23 cellular contexts compared by ENCODE assay signal in the genomic region with DNA sequence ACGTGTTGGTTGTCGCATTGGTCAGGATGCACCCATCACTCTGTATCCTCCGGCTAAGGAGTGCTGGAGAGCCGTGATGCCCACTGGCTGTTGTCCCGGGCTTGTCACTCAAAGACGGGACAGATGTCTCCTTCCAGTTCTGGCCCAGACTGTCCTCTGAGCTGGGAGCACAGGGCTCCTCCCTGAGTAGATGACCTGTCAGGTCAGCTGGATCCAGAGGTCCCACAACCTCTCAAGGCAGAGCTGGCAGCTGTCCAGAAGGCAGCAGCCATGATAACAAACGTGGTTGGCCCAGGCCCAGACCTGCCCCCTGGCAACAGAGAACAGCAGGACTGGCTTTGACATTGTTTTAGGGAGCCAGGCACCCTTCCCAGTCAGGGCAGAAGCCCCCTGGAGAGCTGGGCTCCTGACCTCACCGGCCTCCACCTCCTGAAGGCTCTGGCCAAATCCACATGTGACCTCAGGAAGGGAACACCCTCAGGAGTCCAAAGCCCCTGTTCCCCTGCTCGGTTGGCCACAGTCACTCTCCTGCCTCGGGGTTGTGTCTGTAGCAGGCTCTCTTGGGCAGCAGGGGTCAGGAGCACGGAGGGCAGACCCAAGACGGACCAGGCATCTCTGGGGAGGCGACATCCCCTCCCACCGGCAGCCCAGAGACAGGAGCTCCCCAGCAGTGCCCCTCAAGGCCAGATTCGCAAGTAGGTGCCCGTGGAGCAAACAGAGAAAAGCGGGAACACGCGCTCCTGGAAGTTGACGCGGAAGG. TPM values are rescaled to one million over a fixed set of nuclear protein-coding genes. Genes with fewer than 3 reads are reported as not detected.
DNase-seq lines count a peak whose midpoint lies in the region; ATAC-seq, FAIRE-seq and TF ChIP-seq lines count a peak whose summit lies in the region.
"Had no signal": no experiment of that assay in that cellular context is flagged by ENCODE, and none has a peak within 500 bp of the region (broad histone marks: within the 10 kb centered on the region; RNA-seq: fewer than 3 reads in every experiment).

No MANE protein-coding gene starts in this region.

- H3K4me1 Mint-ChIP-seq in activated naive CD4-positive, alpha-beta T cell treated with anti-CD3 and anti-CD28 coated beads for 36 hours (ENCODE audit: low read depth) = peaks cover 9% of the 10 kb centered on the region

- no peak for TF ChIP-seq CTCF in right atrium auricular region (IDR thresholded peaks at IDR 0.05)
- TF ChIP-seq CTCF in RWPE1 (conservative IDR thresholded peaks at IDR 0.05; ENCODE audit: low read depth) = no peak
- no peak for TF ChIP-seq CTCF in HepG2 (CRISPR knock-in tag; IDR thresholded peaks at IDR 0.05)

- TF ChIP-seq POLR2A in HepG2 (IDR thresholded peaks at IDR 0.05; ENCODE audit: insufficient read depth in 1 of 2, low read depth in 2 of 2, low read length in 2 of 2) = no peak

- no peak for TF ChIP-seq RAD21 in HepG2 (CRISPR knock-in tag; IDR thresholded peaks at IDR 0.05)

- H3K27me3 Mint-ChIP-seq in activated naive CD4-positive, alpha-beta T cell treated with anti-CD3 and anti-CD28 coated beads for 36 hours (ENCODE audit: low read depth) = peaks cover 4% of the 10 kb centered on the region

- H3K36me3 ChIP-seq in right atrium auricular region (no peaks in the 10 kb centered on the region), HepG2 (replicated peaks in 1 of 2; ENCODE audit: control insufficient read depth in 1 of 2, insufficient read depth in 2 of 2, low read length in 2 of 2) (no peaks in the 10 kb centered on the region)

- no peak for FAIRE-seq in HepG2 (lab: Jason Lieb, UNC)
- FAIRE-seq: A204.1, GM12892, GM19239, HTR-8/SVneo had no signal

- no peak overlapping the region for H3K4me3 Mint-ChIP-seq in activated naive CD4-positive, alpha-beta T cell treated with anti-CD3 and anti-CD28 coated beads for 36 hours

- 54% methylated on average over 10 of the region's 21 CpGs for WGBS in HepG2 (ENCODE audit: low lambda C conversion rate)

- no TSS peak for BruUV-seq in HepG2 (replicated peaks; lab: Mats Ljungman, UMichigan)

- peak overlapping the region; percentile 18 for H3K4me2 ChIP-seq in HepG2 (ENCODE audit: low read depth, low read length)

- ATAC-seq in Right ventricle myocardium superior (ENCODE audit: poor library complexity) (no peak), HepG2 (no peak)

- H3K27ac Mint-ChIP-seq in activated naive CD4-positive, alpha-beta T cell treated with anti-CD3 and anti-CD28 coated beads for 36 hours = no peak overlapping the region

- no peaks in the 10 kb centered on the region for H3K9me3 Mint-ChIP-seq in activated naive CD4-positive, alpha-beta T cell treated with anti-CD3 and anti-CD28 coated beads for 36 hours

- H3K27me3 ChIP-seq in right atrium auricular region (no peaks in the 10 kb centered on the region), HepG2 (ENCODE audit: control insufficient read depth in 1 of 2, insufficient read depth in 2 of 2, low read length in 2 of 2) (peaks cover 3 to 25% of the 10 kb centered on the region in 2 experiments)

- peaks cover 3% of the 10 kb centered on the region for H3K36me3 Mint-ChIP-seq in activated naive CD4-positive, alpha-beta T cell treated with anti-CD3 and anti-CD28 coated beads for 36 hours (ENCODE audit: low read depth)

- H3K9me3 ChIP-seq in right atrium auricular region = no peaks in the 10 kb centered on the region
- no peaks in the 10 kb centered on the region for H3K9me3 ChIP-seq in HepG2 (ENCODE audit: low read length)

- no peaks in the 10 kb centered on the region for H4K20me1 ChIP-seq in HepG2 (ENCODE audit: insufficient read depth, low read length)

- POLR2A ChIA-PET in RWPE1 (lab: Yijun Ruan, JAX; ENCODE audit: low non-redundant PET) = interaction anchor here (0.8 kb wide), 1 partner anchor 10 kb away, joined by 6 read pairs; a partner anchor contains a TSS
- POLR2A ChIA-PET in HepG2 (lab: Yijun Ruan, JAX) = interaction anchor here (7.2 kb wide), 1 partner anchor 10 kb away, joined by 104 read pairs; a partner anchor contains a TSS

- DNase-seq in Right ventricle myocardium superior (peak; percentile 67), right atrium auricular region (ENCODE audit: low spot score) (no peak), RWPE1 (ENCODE audit: low spot score) (no peak), HepG2 (ENCODE audit: low spot score) (no peak), RKO (ENCODE audit: low spot score) (no peak), HK-2 (ENCODE audit: unreplicated experiment) (no peak), NCI-H774 (lab: John Stamatoyannopoulos, UW) (no peak)
- no peak for DNase-seq in activated naive CD4-positive, alpha-beta T cell treated with anti-CD3 and anti-CD28 coated beads for 36 hours
- DNase-seq: C1 segment of cervical spinal cord, GF-D8, HCEC 1CT, NCI-H1417 treated with DMSO at 0.1 percent for 48 hours, NCI-H2029, NCI-H2171 treated with DMSO at 0.1 percent for 48 hours, NCI-H446 treated with DMSO at 0.1 percent for 48 hours, OCI-M1 had no signal

- in situ Hi-C loops in HepG2 (cut with HindIII; ENCODE audit: extremely low pct_ligation_motif_present, low pct_unique_long_range_greater_than_20kb) = no loop called here

- H2AFZ ChIP-seq in HepG2 (ENCODE audit: low read length) = no peak overlapping the region

- intact Hi-C loops in Right ventricle myocardium superior (cut with DNase I) = no loop called here
- intact Hi-C loops in HepG2 (cut with micrococcal nuclease; ENCODE audit: unreplicated experiment) = no loop called here
- intact Hi-C loops in activated naive CD4-positive, alpha-beta T cell treated with anti-CD3 and anti-CD28 coated beads for 36 hours (cut with micrococcal nuclease) = no loop called here

- no peak overlapping the region for H3K27ac ChIP-seq in right atrium auricular region
- H3K27ac ChIP-seq in RWPE1 = peak overlapping the region; percentile 59
- no peak overlapping the region for H3K27ac ChIP-seq in HepG2 (ENCODE audit: extremely low read length, insufficient read depth, low read length)
- H3K27ac ChIP-seq: HL-60, SK-N-MC had no signal

- no peaks in the 10 kb centered on the region for H3K79me2 ChIP-seq in HepG2 (ENCODE audit: insufficient read depth, low read length)

- H3K4me3 ChIP-seq in right atrium auricular region (no peak overlapping the region), HepG2 (replicated peaks in 1 of 3; ENCODE audit: insufficient read depth in 1 of 3, low read depth in 2 of 3, low read length in 3 of 3) (no peak overlapping the region; a peak in 1 of 6 replicates)
- H3K4me3 ChIP-seq: SK-N-MC had no signal

- TF ChIP-seq EP300 in HepG2 (IDR thresholded peaks at IDR 0.05; ENCODE audit: low read depth in 2 of 2, low read length in 2 of 2) = no peak
- no peak for TF ChIP-seq EP300 in HepG2 (CRISPR knock-in tag; IDR thresholded peaks at IDR 0.05; ENCODE audit: borderline replicate concordance)

- no peak overlapping the region for H3K9ac ChIP-seq in HepG2 (ENCODE audit: insufficient read depth, low read depth, low read length)

- CTCF ChIA-PET in RWPE1 (lab: Yijun Ruan, JAX) = interaction anchor here (1.2 kb wide), 1 partner anchor 9 kb away, joined by 4 read pairs; no protein-coding TSS in a partner anchor
- CTCF ChIA-PET in HepG2 (lab: Yijun Ruan, JAX; ENCODE audit: low intra/inter-chr PET ratio, low total read pairs) = no interaction called here
- CTCF ChIA-PET in activated naive CD4-positive, alpha-beta T cell treated with anti-CD3 and anti-CD28 coated beads for 36 hours (lab: Charles Lee) = no interaction called here

- H3K4me1 ChIP-seq in right atrium auricular region (peaks cover 0 to 22% of the 10 kb centered on the region in 2 donors), HepG2 (ENCODE audit: insufficient read depth, low read length) (peaks cover 28% of the 10 kb centered on the region)

RNA-seq across cellular contexts. Expression of a gene that starts 10.3 kb away (rescaled TPM):
- total RNA-seq in Right ventricle myocardium superior (10.8 TPM), right atrium auricular region (1 to 10 TPM; 4.1 to 7.7 TPM), HepG2 (2016; rRNA removed; fragmentation: Illumina TruSeq; extraction: Trizol) (not detected in 2 replicates)
- not detected in 2 replicates for total RNA-seq in HepG2 (2016; cell fraction: cytosol; rRNA removed; fragmentation: Illumina TruSeq; extraction: Trizol; ENCODE audit: low read depth)
- not detected in 2 replicates for total RNA-seq in HepG2 (2016; cell fraction: insoluble cytoplasmic fraction; rRNA removed; fragmentation: Illumina TruSeq; extraction: Trizol)
- not detected in 2 replicates for total RNA-seq in HepG2 (2016; cell fraction: membrane; rRNA removed; fragmentation: Illumina TruSeq; extraction: Trizol)
- not detected in 2 replicates for total RNA-seq in HepG2 (2016; cell fraction: nucleus; rRNA removed; fragmentation: Illumina TruSeq; extraction: Trizol)
- polyA plus RNA-seq in HepG2 (2011; rRNA removed) = 0.10 and 0.13 TPM in 2 replicates
- 0.11 and 0.13 TPM in 2 replicates for polyA plus RNA-seq in HepG2 (2011; cell fraction: cytosol; rRNA removed)
- 0.16 and 0.29 TPM in 2 replicates for polyA plus RNA-seq in HepG2 (2011; cell fraction: nucleus; rRNA removed)
- 0.13 TPM in 1 of 2 replicates, not detected in the other for polyA plus RNA-seq in HepG2 (2012)
- polyA plus RNA-seq in HepG2 (2016; cell fraction: cytosol; fragmentation: Illumina TruSeq; extraction: Trizol; ENCODE audit: low read depth) = not detected in 2 replicates
- not detected in 2 replicates for polyA plus RNA-seq in HepG2 (2016; cell fraction: insoluble cytoplasmic fraction; fragmentation: Illumina TruSeq; extraction: Trizol; ENCODE audit: low read depth)
- polyA plus RNA-seq in HepG2 (2016; cell fraction: membrane; fragmentation: Illumina TruSeq; extraction: Trizol; ENCODE audit: low read depth) = 0.23 TPM in 1 of 2 replicates, not detected in the other
- not detected in 2 replicates for polyA plus RNA-seq in HepG2 (2016; cell fraction: nucleus; fragmentation: Illumina TruSeq; extraction: Trizol; ENCODE audit: insufficient read depth, low read depth)
- polyA minus RNA-seq in HepG2 (2011; rRNA and poly(A)+ RNA removed; ENCODE audit: low replicate concordance) = 10.8 TPM in 1 of 2 replicates, not detected in the other
- polyA minus RNA-seq in HepG2 (2011; cell fraction: cytosol; rRNA and poly(A)+ RNA removed) = 0.88 TPM in 1 of 2 replicates, not detected in the other
- polyA minus RNA-seq in HepG2 (2011; cell fraction: nucleus; rRNA and poly(A)+ RNA removed) = 1.2 TPM in 1 of 2 replicates, not detected in the other
- total RNA-seq in activated naive CD4-positive, alpha-beta T cell treated with anti-CD3 and anti-CD28 coated beads for 36 hours = 1 to 10 TPM; 1.6 to 1.8 TPM

RNA-seq across cellular contexts. Expression of a gene that starts 28.4 kb away (rescaled TPM):
- 20.7 TPM for total RNA-seq in Right ventricle myocardium superior
- 10 to 100 TPM; 10.0 to 11.2 TPM for total RNA-seq in right atrium auricular region
- 10.9 and 16.7 TPM in 2 replicates for total RNA-seq in HepG2 (2016; rRNA removed; fragmentation: Illumina TruSeq; extraction: Trizol)
- total RNA-seq in HepG2 (2016; cell fraction: cytosol; rRNA removed; fragmentation: Illumina TruSeq; extraction: Trizol; ENCODE audit: low read depth) = 3.4 and 3.6 TPM in 2 replicates
- total RNA-seq in HepG2 (2016; cell fraction: insoluble cytoplasmic fraction; rRNA removed; fragmentation: Illumina TruSeq; extraction: Trizol) = 12.4 and 16.7 TPM in 2 replicates
- total RNA-seq in HepG2 (2016; cell fraction: membrane; rRNA removed; fragmentation: Illumina TruSeq; extraction: Trizol) = 9.1 and 9.7 TPM in 2 replicates
- total RNA-seq in HepG2 (2016; cell fraction: nucleus; rRNA removed; fragmentation: Illumina TruSeq; extraction: Trizol) = 11.4 and 13.1 TPM in 2 replicates
- polyA plus RNA-seq in HepG2 (2011; rRNA removed) = 10.2 and 10.9 TPM in 2 replicates
- 5.4 and 6.4 TPM in 2 replicates for polyA plus RNA-seq in HepG2 (2011; cell fraction: cytosol; rRNA removed)
- polyA plus RNA-seq in HepG2 (2011; cell fraction: nucleus; rRNA removed) = 66.0 and 81.3 TPM in 2 replicates
- 10.5 and 10.9 TPM in 2 replicates for polyA plus RNA-seq in HepG2 (2012)
- 2.6 and 3.0 TPM in 2 replicates for polyA plus RNA-seq in HepG2 (2016; cell fraction: cytosol; fragmentation: Illumina TruSeq; extraction: Trizol; ENCODE audit: low read depth)
- 15.2 and 16.5 TPM in 2 replicates for polyA plus RNA-seq in HepG2 (2016; cell fraction: insoluble cytoplasmic fraction; fragmentation: Illumina TruSeq; extraction: Trizol; ENCODE audit: low read depth)
- 7.8 and 8.3 TPM in 2 replicates for polyA plus RNA-seq in HepG2 (2016; cell fraction: membrane; fragmentation: Illumina TruSeq; extraction: Trizol; ENCODE audit: low read depth)
- polyA plus RNA-seq in HepG2 (2016; cell fraction: nucleus; fragmentation: Illumina TruSeq; extraction: Trizol; ENCODE audit: insufficient read depth, low read depth) = 28.6 and 33.8 TPM in 2 replicates
- polyA minus RNA-seq in HepG2 (2011; rRNA and poly(A)+ RNA removed; ENCODE audit: low replicate concordance) = 7.5 and 14.8 TPM in 2 replicates
- polyA minus RNA-seq in HepG2 (2011; cell fraction: cytosol; rRNA and poly(A)+ RNA removed) = 3.3 and 3.7 TPM in 2 replicates
- 17.4 and 18.8 TPM in 2 replicates for polyA minus RNA-seq in HepG2 (2011; cell fraction: nucleus; rRNA and poly(A)+ RNA removed)
- 10 to 100 TPM; 36.5 to 37.3 TPM for total RNA-seq in activated naive CD4-positive, alpha-beta T cell treated with anti-CD3 and anti-CD28 coated beads for 36 hours

RNA-seq across cellular contexts. Expression of a gene that starts 47.3 kb away (rescaled TPM):
- total RNA-seq in Right ventricle myocardium superior (not detected), right atrium auricular region (not detected), HepG2 (2016; rRNA removed; fragmentation: Illumina TruSeq; extraction: Trizol) (not detected in 2 replicates)
- not detected in 2 replicates for total RNA-seq in HepG2 (2016; cell fraction: cytosol; rRNA removed; fragmentation: Illumina TruSeq; extraction: Trizol; ENCODE audit: low read depth)
- not detected in 2 replicates for total RNA-seq in HepG2 (2016; cell fraction: insoluble cytoplasmic fraction; rRNA removed; fragmentation: Illumina TruSeq; extraction: Trizol)
- not detected in 2 replicates for total RNA-seq in HepG2 (2016; cell fraction: membrane; rRNA removed; fragmentation: Illumina TruSeq; extraction: Trizol)
- total RNA-seq in HepG2 (2016; cell fraction: nucleus; rRNA removed; fragmentation: Illumina TruSeq; extraction: Trizol) = not detected in 2 replicates
- not detected in 2 replicates for polyA plus RNA-seq in HepG2 (2011; rRNA removed)
- polyA plus RNA-seq in HepG2 (2011; cell fraction: cytosol; rRNA removed) = not detected in 2 replicates
- polyA plus RNA-seq in HepG2 (2011; cell fraction: nucleus; rRNA removed) = not detected in 2 replicates
- polyA plus RNA-seq in HepG2 (2012) = not detected in 2 replicates
- polyA plus RNA-seq in HepG2 (2016; cell fraction: cytosol; fragmentation: Illumina TruSeq; extraction: Trizol; ENCODE audit: low read depth) = not detected in 2 replicates
- not detected in 2 replicates for polyA plus RNA-seq in HepG2 (2016; cell fraction: insoluble cytoplasmic fraction; fragmentation: Illumina TruSeq; extraction: Trizol; ENCODE audit: low read depth)
- not detected in 2 replicates for polyA plus RNA-seq in HepG2 (2016; cell fraction: membrane; fragmentation: Illumina TruSeq; extraction: Trizol; ENCODE audit: low read depth)
- polyA plus RNA-seq in HepG2 (2016; cell fraction: nucleus; fragmentation: Illumina TruSeq; extraction: Trizol; ENCODE audit: insufficient read depth, low read depth) = not detected in 2 replicates
- polyA minus RNA-seq in HepG2 (2011; rRNA and poly(A)+ RNA removed; ENCODE audit: low replicate concordance) = not detected in 2 replicates
- polyA minus RNA-seq in HepG2 (2011; cell fraction: cytosol; rRNA and poly(A)+ RNA removed) = not detected in 2 replicates
- not detected in 2 replicates for polyA minus RNA-seq in HepG2 (2011; cell fraction: nucleus; rRNA and poly(A)+ RNA removed)
- total RNA-seq in activated naive CD4-positive, alpha-beta T cell treated with anti-CD3 and anti-CD28 coated beads for 36 hours = not detected
- total RNA-seq: Daoy had no signal

RNA-seq across cellular contexts. Expression of a gene that starts 49.0 kb away (rescaled TPM):
- total RNA-seq in Right ventricle myocardium superior = 577 TPM
- total RNA-seq in right atrium auricular region = 1,000 to 10,000 TPM; 1,155 to 1,413 TPM
- total RNA-seq in HepG2 (2016; rRNA removed; fragmentation: Illumina TruSeq; extraction: Trizol) = 2,514 and 3,226 TPM in 2 replicates
- 4,063 and 4,402 TPM in 2 replicates for total RNA-seq in HepG2 (2016; cell fraction: cytosol; rRNA removed; fragmentation: Illumina TruSeq; extraction: Trizol; ENCODE audit: low read depth)
- 2,554 and 3,310 TPM in 2 replicates for total RNA-seq in HepG2 (2016; cell fraction: insoluble cytoplasmic fraction; rRNA removed; fragmentation: Illumina TruSeq; extraction: Trizol)
- 5,165 and 5,275 TPM in 2 replicates for total RNA-seq in HepG2 (2016; cell fraction: membrane; rRNA removed; fragmentation: Illumina TruSeq; extraction: Trizol)
- total RNA-seq in HepG2 (2016; cell fraction: nucleus; rRNA removed; fragmentation: Illumina TruSeq; extraction: Trizol) = 943 and 1,018 TPM in 2 replicates
- polyA plus RNA-seq in HepG2 (2011; rRNA removed) = 6,141 and 6,693 TPM in 2 replicates
- polyA plus RNA-seq in HepG2 (2011; cell fraction: cytosol; rRNA removed) = 6,517 and 7,296 TPM in 2 replicates
- polyA plus RNA-seq in HepG2 (2011; cell fraction: nucleus; rRNA removed) = 2,166 and 2,467 TPM in 2 replicates
- 4,104 and 4,114 TPM in 2 replicates for polyA plus RNA-seq in HepG2 (2012)
- polyA plus RNA-seq in HepG2 (2016; cell fraction: cytosol; fragmentation: Illumina TruSeq; extraction: Trizol; ENCODE audit: low read depth) = 3,699 and 3,997 TPM in 2 replicates
- 3,545 and 3,580 TPM in 2 replicates for polyA plus RNA-seq in HepG2 (2016; cell fraction: insoluble cytoplasmic fraction; fragmentation: Illumina TruSeq; extraction: Trizol; ENCODE audit: low read depth)
- polyA plus RNA-seq in HepG2 (2016; cell fraction: membrane; fragmentation: Illumina TruSeq; extraction: Trizol; ENCODE audit: low read depth) = 4,862 and 5,343 TPM in 2 replicates
- 1,515 and 1,598 TPM in 2 replicates for polyA plus RNA-seq in HepG2 (2016; cell fraction: nucleus; fragmentation: Illumina TruSeq; extraction: Trizol; ENCODE audit: insufficient read depth, low read depth)
- 10,364 and 11,951 TPM in 2 replicates for polyA minus RNA-seq in HepG2 (2011; rRNA and poly(A)+ RNA removed; ENCODE audit: low replicate concordance)
- polyA minus RNA-seq in HepG2 (2011; cell fraction: cytosol; rRNA and poly(A)+ RNA removed) = 2,548 and 2,636 TPM in 2 replicates
- polyA minus RNA-seq in HepG2 (2011; cell fraction: nucleus; rRNA and poly(A)+ RNA removed) = 1,064 and 1,481 TPM in 2 replicates
- 1,000 to 10,000 TPM; 3,176 to 3,362 TPM for total RNA-seq in activated naive CD4-positive, alpha-beta T cell treated with anti-CD3 and anti-CD28 coated beads for 36 hours
